14 cellular contexts compared by ENCODE assay signal in the genomic region with DNA sequence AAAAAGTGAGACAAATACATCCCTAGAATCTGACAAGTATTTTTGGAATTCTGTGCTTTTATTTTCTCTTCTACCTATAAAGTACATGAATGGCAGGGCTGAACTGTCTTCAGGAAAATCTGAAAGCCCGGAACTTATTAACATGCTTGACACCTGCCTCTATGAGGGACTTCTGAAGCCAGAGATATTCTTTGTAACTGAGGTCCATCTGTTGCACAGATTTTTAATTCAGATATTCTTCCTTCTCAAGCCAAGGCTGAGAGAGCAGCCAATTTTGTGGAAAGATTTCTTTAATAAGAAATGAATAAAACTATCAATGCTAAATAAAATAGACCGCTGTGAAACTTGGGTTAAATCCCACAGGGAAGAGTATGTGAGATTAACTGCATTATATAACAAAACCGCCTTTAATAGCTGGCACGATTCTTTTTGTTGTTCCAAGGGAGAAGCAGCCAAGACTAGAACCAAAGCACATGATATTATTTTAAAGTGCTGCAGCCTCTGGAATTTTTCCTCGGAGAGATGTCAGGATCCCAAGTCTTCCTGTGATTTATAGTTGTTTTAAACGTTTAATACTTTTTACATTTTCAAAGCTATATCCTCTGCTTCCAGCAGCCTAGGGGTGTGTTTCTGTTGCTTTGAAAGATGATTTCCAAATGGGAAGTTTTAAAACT.
DNase-seq lines count a peak whose midpoint lies in the region; ATAC-seq and TF ChIP-seq lines count a peak whose summit lies in the region.
"Had no signal": no experiment of that assay in that cellular context is flagged by ENCODE, and none has a peak within 500 bp of the region (broad histone marks: within the 10 kb centered on the region; RNA-seq: fewer than 3 reads in every experiment).

No MANE protein-coding gene starts in this region.

- H3K4me3 ChIP-seq in esophagus squamous epithelium (no peak overlapping the region), transverse colon (no peak overlapping the region), upper lobe of left lung (no peak overlapping the region)
- H3K4me3 ChIP-seq: mucosa of descending colon had no signal

- H3K9me3 ChIP-seq in esophagus squamous epithelium (no peaks in the 10 kb centered on the region), transverse colon (no peaks in the 10 kb centered on the region), upper lobe of left lung (no peaks in the 10 kb centered on the region)
- H3K9me3 ChIP-seq: mucosa of descending colon had no signal

- H3K36me3 Mint-ChIP-seq in mesothelial cell of epicardium = no peaks in the 10 kb centered on the region
- H3K36me3 Mint-ChIP-seq in activated CD4-positive, alpha-beta memory T cell treated with anti-CD3 and anti-CD28 coated beads, Interleukin-2, amount 10 ng/mL, durations not matched to agents 7 days and 5 days (ENCODE audit: low read depth) = no peaks in the 10 kb centered on the region

- no peak for ATAC-seq in upper lobe of left lung (ENCODE audit: low FRiP score in 2 of 2)
- ATAC-seq: mucosa of descending colon had no signal

- H3K4me3 Mint-ChIP-seq in mesothelial cell of epicardium = no peak overlapping the region
- no peak overlapping the region for H3K4me3 Mint-ChIP-seq in activated CD4-positive, alpha-beta memory T cell treated with anti-CD3 and anti-CD28 coated beads, Interleukin-2, amount 10 ng/mL, durations not matched to agents 7 days and 5 days
- H3K4me3 Mint-ChIP-seq: activated CD4-positive, alpha-beta T cell treated with anti-CD3 and anti-CD28 coated beads, Interleukin-2, amount 10 ng/mL, durations not matched to agents 7 days and 5 days had no signal

- TF ChIP-seq POLR2A in esophagus squamous epithelium (IDR thresholded peaks at IDR 0.05) (no peak), transverse colon (IDR thresholded peaks at IDR 0.05) (no peak), upper lobe of left lung (IDR thresholded peaks at IDR 0.05) (no peak)

- no peaks in the 10 kb centered on the region for H3K4me1 Mint-ChIP-seq in mesothelial cell of epicardium
- H3K4me1 Mint-ChIP-seq in activated CD4-positive, alpha-beta memory T cell treated with anti-CD3 and anti-CD28 coated beads, Interleukin-2, amount 10 ng/mL, durations not matched to agents 7 days and 5 days = peaks cover 2% of the 10 kb centered on the region
- H3K4me1 Mint-ChIP-seq: activated CD4-positive, alpha-beta T cell treated with anti-CD3 and anti-CD28 coated beads, Interleukin-2, amount 10 ng/mL, durations not matched to agents 7 days and 5 days had no signal

- 21 to 22% methylated on average over 6 of the region's 6 CpGs for WGBS in esophagus squamous epithelium, 2 donors
- WGBS in transverse colon (ENCODE audit: low coverage in 1 of 2), 2 donors = 48 to 70% methylated on average over 5 to 6 of the region's 6 CpGs
- 61 to 62% methylated on average over 6 of the region's 6 CpGs for whole genome bisulfite sequencing in upper lobe of left lung, 2 donors

- POLR2A ChIA-PET in activated CD4-positive, alpha-beta memory T cell treated with anti-CD3 and anti-CD28 coated beads, Interleukin-2, amount 10 ng/mL, durations not matched to agents 7 days and 5 days (lab: Charles Lee) = no interaction called here

- CTCF ChIA-PET in activated CD4-positive, alpha-beta memory T cell treated with anti-CD3 and anti-CD28 coated beads, Interleukin-2, amount 10 ng/mL, durations not matched to agents 7 days and 5 days (lab: Charles Lee) = interaction anchor here (0.6 to 1.0 kb wide), 2 partner anchors 133 to 257 kb away, joined by 3 read pairs; no protein-coding TSS in a partner anchor

- no peaks in the 10 kb centered on the region for H3K9me3 Mint-ChIP-seq in mesothelial cell of epicardium
- peaks cover 1% of the 10 kb centered on the region for H3K9me3 Mint-ChIP-seq in activated CD4-positive, alpha-beta memory T cell treated with anti-CD3 and anti-CD28 coated beads, Interleukin-2, amount 10 ng/mL, durations not matched to agents 7 days and 5 days
- H3K9me3 Mint-ChIP-seq: activated T-helper 2 cell treated with anti-CD3 and anti-CD28 coated beads, Interferon-gamma antibody, Interleukin-2, Interleukin-4, amounts not matched to agents 10 μg/mL and 5 μg/mL and 100 μg/mL, durations not matched to agents 14 hours and 24 hours and 36 hours had no signal

- H3K27me3 ChIP-seq in esophagus squamous epithelium = no peaks in the 10 kb centered on the region
- no peaks in the 10 kb centered on the region for H3K27me3 ChIP-seq in transverse colon
- no peaks in the 10 kb centered on the region for H3K27me3 ChIP-seq in upper lobe of left lung

- DNase-seq in M059J (ENCODE audit: low read depth) (peak; percentile 49), esophagus squamous epithelium (lab: John Stamatoyannopoulos, UW) (no peak), mesothelial cell of epicardium (ENCODE audit: low spot score in 2 of 2, unreplicated experiment in 2 of 2) (no peak), transverse colon (no peak), upper lobe of left lung (no peak)
- no peak for DNase-seq in stimulated activated naive CD4-positive, alpha-beta T cell treated with Interleukin-2 at 50 U/mL for 16 hours (lab: John Stamatoyannopoulos, UW)
- DNase-seq in activated CD4-positive, alpha-beta memory T cell treated with anti-CD3 and anti-CD28 coated beads, Interleukin-2, amount 10 ng/mL, durations not matched to agents 7 days and 5 days = no peak
- DNase-seq: activated CD4-positive, alpha-beta T cell treated with anti-CD3 and anti-CD28 coated beads, Interleukin-2, amount 10 ng/mL, durations not matched to agents 7 days and 5 days; mucosa of descending colon; retina; substantia nigra; T-helper 1 cell had no signal

- peak overlapping the region; percentile 74 for H3K27ac Mint-ChIP-seq in mesothelial cell of epicardium
- H3K27ac Mint-ChIP-seq in activated CD4-positive, alpha-beta memory T cell treated with anti-CD3 and anti-CD28 coated beads, Interleukin-2, amount 10 ng/mL, durations not matched to agents 7 days and 5 days = no peak overlapping the region
- H3K27ac Mint-ChIP-seq: activated CD4-positive, alpha-beta T cell treated with anti-CD3 and anti-CD28 coated beads, Interleukin-2, amount 10 ng/mL, durations not matched to agents 7 days and 5 days; activated T-helper 2 cell treated with anti-CD3 and anti-CD28 coated beads, Interferon-gamma antibody, Interleukin-2, Interleukin-4, amounts not matched to agents 10 μg/mL and 5 μg/mL and 100 μg/mL, durations not matched to agents 14 hours and 24 hours and 36 hours had no signal

- H3K27me3 Mint-ChIP-seq in mesothelial cell of epicardium (ENCODE audit: low read depth) = no peaks in the 10 kb centered on the region
- no peaks in the 10 kb centered on the region for H3K27me3 Mint-ChIP-seq in activated CD4-positive, alpha-beta memory T cell treated with anti-CD3 and anti-CD28 coated beads, Interleukin-2, amount 10 ng/mL, durations not matched to agents 7 days and 5 days
- H3K27me3 Mint-ChIP-seq: activated CD4-positive, alpha-beta T cell treated with anti-CD3 and anti-CD28 coated beads, Interleukin-2, amount 10 ng/mL, durations not matched to agents 7 days and 5 days had no signal

- TF ChIP-seq CTCF in esophagus squamous epithelium (IDR thresholded peaks at IDR 0.05) (no peak), mesothelial cell of epicardium (IDR thresholded peaks at IDR 0.05; ENCODE audit: unreplicated experiment) (no peak), transverse colon (IDR thresholded peaks at IDR 0.05) (no peak), upper lobe of left lung (IDR thresholded peaks at IDR 0.05) (no peak)

- intact Hi-C loops in esophagus squamous epithelium (cut with DNase I) = no loop called here
- intact Hi-C loops in transverse colon (cut with DNase I; ENCODE audit: low total_unique reads) = no loop called here

- TF ChIP-seq EP300 in transverse colon (IDR thresholded peaks at IDR 0.05; ENCODE audit: low read depth) (no peak), upper lobe of left lung (IDR thresholded peaks at IDR 0.05) (no peak)

- in situ Hi-C loops in transverse colon (cut with MboI; ENCODE audit: low pct_ligation_motif_present in 1 of 4, low pct_unique_long_range_greater_than_20kb in 1 of 4, low sequenced_read_pairs in 3 of 4) = no loop called here

- H3K36me3 ChIP-seq in esophagus squamous epithelium (no peaks in the 10 kb centered on the region), transverse colon (no peaks in the 10 kb centered on the region), upper lobe of left lung (no peaks in the 10 kb centered on the region)

- H3K4me1 ChIP-seq in esophagus squamous epithelium (peaks cover 0 to 51% (median 11%) of the 10 kb centered on the region in 3 donors), transverse colon (peaks cover 0 to 32% (median 8%) of the 10 kb centered on the region in 4 donors), upper lobe of left lung (peaks cover 7 to 21% (median 13%) of the 10 kb centered on the region in 4 donors)

- peak overlapping the region in 3 of 4 donors; percentile 46 to 49 (median 46) for H3K27ac ChIP-seq in esophagus squamous epithelium
- H3K27ac ChIP-seq in transverse colon = peak overlapping the region; percentile 55 to 72 (median 61)
- peak overlapping the region in 2 of 4 donors; percentile 17 to 48 for H3K27ac ChIP-seq in upper lobe of left lung
- H3K27ac ChIP-seq: KMS-11 had no signal
